ENCODE assay signal across 8 cellular contexts in genomic region chr11:108199446-108200321, GRCh38. TPM values are rescaled to one million over a fixed set of nuclear protein-coding genes. Genes with fewer than 3 reads are reported as not detected.
DNase-seq lines count a peak whose midpoint lies in the region; ATAC-seq and TF ChIP-seq lines count a peak whose summit lies in the region.

No MANE protein-coding gene starts in this region.

- H3K27me3 Mint-ChIP-seq in MCF 10A (ENCODE audit: insufficient read depth, unreplicated experiment) = no peaks in the 10 kb centered on the region

- peak overlapping the region; percentile 84 for H3K27ac ChIP-seq in PC-9
- H3K27ac ChIP-seq in trophoblast cell (ENCODE audit: low read depth, low read length) = peak overlapping the region; percentile 95
- H3K27ac ChIP-seq in thyroid gland = no peak overlapping the region

- peaks cover 31% of the 10 kb centered on the region for H3K36me3 Mint-ChIP-seq in MCF 10A (ENCODE audit: insufficient read depth, unreplicated experiment)

- H3K27ac Mint-ChIP-seq in MCF 10A (ENCODE audit: low read depth, unreplicated experiment) = peak overlapping the region; percentile 88

- peaks cover 21% of the 10 kb centered on the region for H3K4me1 ChIP-seq in PC-9 (replicated peaks; ENCODE audit: insufficient read depth)
- H3K4me1 ChIP-seq in trophoblast cell (ENCODE audit: control insufficient read depth in 1 of 2, insufficient read depth in 2 of 2, low read length in 2 of 2) = peaks cover 22 to 30% of the 10 kb centered on the region in 2 experiments
- H3K4me1 ChIP-seq in thyroid gland = no peaks in the 10 kb centered on the region

- peak overlapping the region; percentile 90 for H2BK12ac ChIP-seq in trophoblast cell (ENCODE audit: low read length)

- H3K4me3 ChIP-seq in PC-9 (no peak overlapping the region), trophoblast cell (ENCODE audit: low read depth, low read length) (no peak overlapping the region), thyroid gland (replicated peaks in 1 of 3) (no peak overlapping the region)

- peaks cover 2% of the 10 kb centered on the region for H3K9me3 Mint-ChIP-seq in MCF 10A (ENCODE audit: unreplicated experiment)

- peak; percentile 15 to 78 for DNase-seq in PC-9
- DNase-seq in MCF 10A (ENCODE audit: unreplicated experiment) = peak; percentile 94
- DNase-seq in trophoblast cell = peak; percentile 95 to 100
- no peak for DNase-seq in left colon
- no peak for DNase-seq in thyroid gland
- no peak for DNase-seq in NCI-H2107 treated with DMSO at 0.1 percent for 48 hours (lab: John Stamatoyannopoulos, UW; ENCODE audit: unreplicated experiment)

- peaks cover 35% of the 10 kb centered on the region for H3K79me2 ChIP-seq in PC-9 (ENCODE audit: low read depth)
- peaks cover 4% of the 10 kb centered on the region for H3K79me2 ChIP-seq in trophoblast cell (ENCODE audit: control insufficient read depth, insufficient read depth, low read length, poor library complexity)

- H4K20me1 ChIP-seq in PC-9 (ENCODE audit: insufficient read depth) = no peaks in the 10 kb centered on the region

- no peak overlapping the region for H2AFZ ChIP-seq in PC-9
- peak overlapping the region; percentile 21 for H2AFZ ChIP-seq in trophoblast cell (ENCODE audit: insufficient read depth, low read length, poor library complexity)

- H3F3A ChIP-seq in PC-9 (ENCODE audit: insufficient read depth, low read depth) = peaks cover 19% of the 10 kb centered on the region; the same call in 1 of the 2 replicates

- no peak for TF ChIP-seq POLR2A in thyroid gland (IDR thresholded peaks at IDR 0.05)

- H3K9me2 ChIP-seq in PC-9 (ENCODE audit: insufficient read depth) = no peaks in the 10 kb centered on the region; the same call in 1 of the 2 replicates

- CTCF ChIA-PET in PC-9 (lab: Charles Lee) (interaction anchor here (0.6 kb wide), 1 partner anchor 415 kb away, joined by 3 read pairs; no protein-coding TSS in a partner anchor), MCF 10A (lab: Yijun Ruan, JAX) (no interaction called here)

- no peak overlapping the region for H3K23ac ChIP-seq in trophoblast cell (ENCODE audit: low read length)

- no peak for TF ChIP-seq CTCF in PC-9 (conservative IDR thresholded peaks at IDR 0.05)
- TF ChIP-seq CTCF in MCF 10A (IDR thresholded peaks at IDR 0.05; ENCODE audit: unreplicated experiment) = no peak
- no peak for TF ChIP-seq CTCF in thyroid gland (IDR thresholded peaks at IDR 0.05)

- no CpG with 5 or more reads among the region's 12 CpGs for WGBS in trophoblast cell (ENCODE audit: extremely low coverage, insufficient coverage, insufficient read length)
- 85 to 88% methylated on average over 12 of the region's 12 CpGs for WGBS in thyroid gland, 2 donors

- ATAC-seq in GM18498 (IDR thresholded peaks at IDR 0.05; ENCODE audit: unreplicated experiment) = peak; percentile 72
- peak; percentile 87 for ATAC-seq in HG02571 (IDR thresholded peaks at IDR 0.05; ENCODE audit: unreplicated experiment)
- no peak for ATAC-seq in left colon

- peak overlapping the region; percentile 58 for H3K4me3 Mint-ChIP-seq in MCF 10A (ENCODE audit: unreplicated experiment)

- H4K91ac ChIP-seq in trophoblast cell (ENCODE audit: low read depth, low read length) = peak overlapping the region; percentile 88

- H3K9me3 ChIP-seq in PC-9 (ENCODE audit: insufficient read depth, low read depth) = 0 out of 2 replicates have a peak, but pooled peaks cover 2% of the 10 kb centered on the region
- H3K9me3 ChIP-seq in trophoblast cell (ENCODE audit: insufficient read depth, low read depth, low read length) = peaks cover 3% of the 10 kb centered on the region
- no peaks in the 10 kb centered on the region for H3K9me3 ChIP-seq in thyroid gland

- no peak overlapping the region for H3K9ac ChIP-seq in trophoblast cell (ENCODE audit: low read length)

- H3K4ac ChIP-seq in trophoblast cell (ENCODE audit: low read depth, low read length) = peak overlapping the region; percentile 44

- H4K8ac ChIP-seq in trophoblast cell (ENCODE audit: low read depth, low read length) = peak overlapping the region; percentile 78

- H2BK120ac ChIP-seq in trophoblast cell (ENCODE audit: insufficient read depth, low read length, poor library complexity) = peak overlapping the region; percentile 81

- peak overlapping the region; percentile 28 for H4K12ac ChIP-seq in trophoblast cell (ENCODE audit: low read depth, low read length)

- H3K36me3 ChIP-seq in PC-9 (ENCODE audit: low read depth) (peaks cover 40% of the 10 kb centered on the region; the same call in 1 of the 2 replicates), trophoblast cell (ENCODE audit: control insufficient read depth in 1 of 2, insufficient read depth in 2 of 2, low read length in 2 of 2) (peaks cover 11 to 20% of the 10 kb centered on the region in 2 experiments), thyroid gland (peaks cover 0 to 4% of the 10 kb centered on the region in 2 donors)

- no peaks in the 10 kb centered on the region for H3K27me3 ChIP-seq in PC-9 (ENCODE audit: insufficient read depth, low read depth)
- no peaks in the 10 kb centered on the region for H3K27me3 ChIP-seq in trophoblast cell (ENCODE audit: insufficient read depth, low read length)
- H3K27me3 ChIP-seq in thyroid gland = no peaks in the 10 kb centered on the region

- H2AK5ac ChIP-seq in trophoblast cell (ENCODE audit: low read length) = peak overlapping the region; percentile 90

- peak overlapping the region; percentile 85 for H3K14ac ChIP-seq in trophoblast cell (ENCODE audit: low read length)

- peak overlapping the region; percentile 93 for H2BK5ac ChIP-seq in trophoblast cell (ENCODE audit: low read depth, low read length, poor library complexity)

- peaks cover 23% of the 10 kb centered on the region for H3K4me1 Mint-ChIP-seq in MCF 10A (ENCODE audit: insufficient read depth, unreplicated experiment)

- intact Hi-C loops in PC-9 (cut with micrococcal nuclease; ENCODE audit: unreplicated experiment) (no loop called here), MCF 10A (cut with micrococcal nuclease) (no loop called here), left colon (cut with DNase I, micrococcal nuclease) (no loop called here), thyroid gland (cut with DNase I) (no loop called here)

- peak overlapping the region; percentile 31 for H3K4me2 ChIP-seq in PC-9
- H3K4me2 ChIP-seq in trophoblast cell (ENCODE audit: low read length) = peak overlapping the region; percentile 16

- POLR2A ChIA-PET in PC-9 (lab: Charles Lee; ENCODE audit: unreplicated experiment) = no interaction called here
- POLR2A ChIA-PET in MCF 10A (lab: Yijun Ruan, JAX) = interaction anchor here (0.9 to 3.0 kb wide), 2 partner anchors 15 to 23 kb away, joined by 3 to 25 read pairs; partner anchors contain the start of genes ATM and NPAT

- peak overlapping the region; percentile 90 for H3K18ac ChIP-seq in trophoblast cell (ENCODE audit: low read length)

- H3K79me1 ChIP-seq in trophoblast cell (ENCODE audit: low read length) = peaks cover 20% of the 10 kb centered on the region

- BruUV-seq in PC-9 (replicated peaks; lab: Mats Ljungman, UMichigan) = no TSS peak
- no TSS peak for BruUV-seq in MCF 10A (replicated peaks; lab: Mats Ljungman, UMichigan)

RNA-seq across cellular contexts. Expression of gene NPAT, which starts 22.8 kb away (rescaled TPM):
- total RNA-seq in PC-9 (2021) = 10.4 and 18.6 TPM in 2 replicates
- total RNA-seq in MCF 10A (2022) = 10.2 and 11.0 TPM in 2 replicates
- polyA plus RNA-seq in trophoblast cell (2013) = 16.7 and 17.3 TPM in 2 replicates
- 10 to 100 TPM; 10.5 to 13.0 TPM for total RNA-seq in left colon
- 10 to 100 TPM; 20.6 to 48.0 (median 27.4) TPM for total RNA-seq in thyroid gland

RNA-seq across cellular contexts. Expression of gene ATM, which starts 23.2 kb away (rescaled TPM):
- total RNA-seq in PC-9 (2021) (36.3 and 40.8 TPM in 2 replicates), MCF 10A (2022) (70.6 and 73.6 TPM in 2 replicates), left colon (10 to 100 TPM; 24.3 to 33.3 TPM), thyroid gland (100 to 1,000 TPM in 3 of 4 donors, 10 to 100 TPM in 1; 84.4 to 207 (median 137) TPM)
- 15.8 and 17.8 TPM in 2 replicates for polyA plus RNA-seq in trophoblast cell (2013)

Comparison
In these comparisons a context has a peak if more than half of its experiments do, and no peak if none do; other contexts are left out.
1. DNase-seq: peak in PC-9 (2 of 2), MCF 10A (single experiment) and trophoblast cell (2 of 2); none in left colon (0 of 2), thyroid gland (0 of 2) and NCI-H2107 treated with DMSO at 0.1 percent for 48 hours (single experiment).
2. H3K27ac ChIP-seq: peak in PC-9 (single experiment) and trophoblast cell (single experiment); none in thyroid gland (0 of 3).